8 cellular contexts compared by ENCODE assay signal in the genomic region with DNA sequence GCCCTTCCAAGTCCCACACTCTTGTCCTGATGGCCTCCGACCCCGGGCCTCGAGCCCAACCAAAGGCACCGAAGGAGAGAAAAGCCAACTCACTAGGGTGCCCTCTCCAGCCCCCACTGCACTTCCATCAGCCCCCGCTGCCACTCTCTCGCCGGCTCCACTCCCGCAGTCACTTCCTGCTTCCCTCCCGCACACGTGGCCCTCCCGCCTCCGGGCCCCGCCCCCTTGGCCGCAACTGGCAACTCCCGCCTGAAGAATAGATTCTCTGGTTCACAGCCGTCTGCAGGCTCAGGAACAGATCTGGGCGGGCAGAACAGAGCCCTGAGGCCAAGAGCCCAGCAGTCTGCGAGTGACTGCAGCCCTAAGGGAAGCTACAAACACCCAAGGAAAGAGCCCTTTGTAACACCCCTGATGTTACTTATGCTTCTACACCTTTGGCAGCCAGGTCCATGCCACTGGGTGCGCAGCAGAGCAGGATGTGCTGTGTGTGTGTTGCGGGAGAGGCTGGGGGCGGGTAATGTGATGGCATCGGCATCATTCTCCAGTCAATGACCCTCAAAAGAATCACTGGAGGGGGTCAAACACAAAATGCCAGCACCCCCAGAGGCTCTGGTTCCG. TPM values are rescaled to one million over a fixed set of nuclear protein-coding genes. Genes with fewer than 3 reads are reported as not detected.
DNase-seq lines count a peak whose midpoint lies in the region; ATAC-seq and TF ChIP-seq lines count a peak whose summit lies in the region.

A gene with protein sequence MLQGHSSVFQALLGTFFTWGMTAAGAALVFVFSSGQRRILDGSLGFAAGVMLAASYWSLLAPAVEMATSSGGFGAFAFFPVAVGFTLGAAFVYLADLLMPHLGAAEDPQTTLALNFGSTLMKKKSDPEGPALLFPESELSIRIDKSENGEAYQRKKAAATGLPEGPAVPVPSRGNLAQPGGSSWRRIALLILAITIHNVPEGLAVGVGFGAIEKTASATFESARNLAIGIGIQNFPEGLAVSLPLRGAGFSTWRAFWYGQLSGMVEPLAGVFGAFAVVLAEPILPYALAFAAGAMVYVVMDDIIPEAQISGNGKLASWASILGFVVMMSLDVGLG (minus strand): TSS at position 171 of the 618 bp plus-strand sequence. CDS start 3,924 bp downstream, outside the sequence.

- H3K4me3 ChIP-seq in GM06990 (replicated peaks; ENCODE audit: low read depth, low read length) (peak within 1 kb of the TSS; percentile 83), thymus (ENCODE audit: low read length) (peak within 1 kb of the TSS; percentile 49)

- no peaks in the 10 kb centered on the region for H3K27me3 ChIP-seq in GM06990 (replicated peaks; ENCODE audit: control insufficient read depth, insufficient read depth, low read length)
- H3K27me3 ChIP-seq in thymus (ENCODE audit: control insufficient read depth, insufficient read depth): no peaks in the 10 kb centered on the region

- DNase-seq in GM06990 (ENCODE audit: extremely low read depth, insufficient read length) (peak; percentile 97), NCI-H1048 (lab: John Stamatoyannopoulos, UW) (peak; percentile 81), SKM-1 (lab: John Stamatoyannopoulos, UW; ENCODE audit: unreplicated experiment) (peak; percentile 97), glutamatergic neuron (peak; percentile 94), osteocyte (ENCODE audit: extremely low spot score, unreplicated experiment) (peak; percentile 96)
- DNase-seq in activated naive CD4-positive, alpha-beta T cell treated with anti-CD3 and anti-CD28 coated beads, Interleukin-2, amount 50 U/mL, for 72 hours (ENCODE audit: low spot score in 2 of 2): peak; percentile 87 to 88

- TF ChIP-seq CTCF in GM06990 (IDR thresholded peaks at IDR 0.05; ENCODE audit: insufficient read depth, low read length, poor library complexity, severe bottlenecking) (no peak), glutamatergic neuron (IDR thresholded peaks at IDR 0.05; ENCODE audit: partially characterized antibody, unreplicated experiment) (no peak), osteocyte (IDR thresholded peaks at IDR 0.05) (no peak)

- 18% methylated on average over 23 of the region's 23 CpGs for WGBS in thymus

- H3K9me3 ChIP-seq in thymus (ENCODE audit: control insufficient read depth): no peaks in the 10 kb centered on the region

- H3K27ac ChIP-seq in thymus (ENCODE audit: low read depth): peak within 1 kb of the TSS; percentile 10

- H3K4me1 Mint-ChIP-seq in glutamatergic neuron (ENCODE audit: low read depth, unreplicated experiment) (peaks cover 6% of the 10 kb centered on the region), osteocyte (ENCODE audit: unreplicated experiment) (peaks cover 31% of the 10 kb centered on the region)

- H3K36me3 Mint-ChIP-seq in activated naive CD4-positive, alpha-beta T cell treated with anti-CD3 and anti-CD28 coated beads, Interleukin-2, amount 50 U/mL, for 72 hours: peaks cover 0 to 6% of the 10 kb centered on the region in 2 donors
- H3K36me3 Mint-ChIP-seq in glutamatergic neuron (ENCODE audit: unreplicated experiment): peaks cover 5% of the 10 kb centered on the region
- H3K36me3 Mint-ChIP-seq in osteocyte (ENCODE audit: unreplicated experiment): peaks cover 1% of the 10 kb centered on the region

- H3K4me3 Mint-ChIP-seq in glutamatergic neuron (ENCODE audit: unreplicated experiment) (peak within 1 kb of the TSS; percentile 92), osteocyte (ENCODE audit: unreplicated experiment) (peak within 1 kb of the TSS; percentile 100)

- H3K27ac Mint-ChIP-seq in activated naive CD4-positive, alpha-beta T cell treated with anti-CD3 and anti-CD28 coated beads, Interleukin-2, amount 50 U/mL, for 72 hours: peak within 1 kb of the TSS; percentile 90 to 99
- H3K27ac Mint-ChIP-seq in glutamatergic neuron (ENCODE audit: unreplicated experiment) (peak within 1 kb of the TSS; percentile 76), osteocyte (ENCODE audit: unreplicated experiment) (peak within 1 kb of the TSS; percentile 94)

- peaks cover 9% of the 10 kb centered on the region for H3K4me1 ChIP-seq in thymus (ENCODE audit: control insufficient read depth, insufficient read depth, low read length)

- H3K36me3 ChIP-seq in GM06990 (ENCODE audit: control insufficient read depth, insufficient read depth, low read length) (peaks cover 4% of the 10 kb centered on the region), thymus (ENCODE audit: control insufficient read depth, insufficient read depth) (peaks cover 5% of the 10 kb centered on the region)

- H3K27me3 Mint-ChIP-seq in glutamatergic neuron (ENCODE audit: unreplicated experiment) (peaks cover 6% of the 10 kb centered on the region), osteocyte (ENCODE audit: unreplicated experiment) (no peaks in the 10 kb centered on the region)

- no peaks in the 10 kb centered on the region for H3K9me3 Mint-ChIP-seq in activated naive CD4-positive, alpha-beta T cell treated with anti-CD3 and anti-CD28 coated beads, Interleukin-2, amount 50 U/mL, for 72 hours
- H3K9me3 Mint-ChIP-seq in glutamatergic neuron (ENCODE audit: unreplicated experiment): peaks cover 6% of the 10 kb centered on the region
- no peaks in the 10 kb centered on the region for H3K9me3 Mint-ChIP-seq in osteocyte (ENCODE audit: unreplicated experiment)

- peak; percentile 98 for ATAC-seq in HG02571 (IDR thresholded peaks at IDR 0.05; ENCODE audit: unreplicated experiment)
- peak; percentile 97 to 99 for ATAC-seq in activated naive CD4-positive, alpha-beta T cell treated with anti-CD3 and anti-CD28 coated beads, Interleukin-2, amount 50 U/mL, for 72 hours

RNA-seq across cellular contexts. Expression of the gene that starts here (rescaled TPM):
- total RNA-seq in activated naive CD4-positive, alpha-beta T cell treated with anti-CD3 and anti-CD28 coated beads, Interleukin-2, amount 50 U/mL, for 72 hours: 10 to 100 TPM; 14.8 to 17.7 TPM
- total RNA-seq in glutamatergic neuron (ENCODE audit: unreplicated experiment): 16.3 TPM
- total RNA-seq in osteocyte: 48.2 and 50.2 TPM in 2 replicates
- 7.4 TPM for polyA plus RNA-seq in thymus

Comparison
In these comparisons a context has a peak if more than half of its experiments do, and no peak if none do; other contexts are left out.
1. Peak in every context shown above with its lines: DNase-seq, ATAC-seq, H3K4me3 ChIP-seq and H3K27ac ChIP-seq.